In genomic region chr5:140764177-140765020, GRCh38 we compare ENCODE assay signal across 21 cellular contexts. TPM values are rescaled to one million over a fixed set of nuclear protein-coding genes. Genes with fewer than 3 reads are reported as not detected.
"Had no signal": no experiment of that assay in that cellular context is flagged by ENCODE, and none has a peak within 500 bp of the region (broad histone marks: within the 10 kb centered on the region; RNA-seq: fewer than 3 reads in every experiment).

No MANE protein-coding gene starts in this region.

- H3K27ac ChIP-seq: epithelial cell of prostate, hepatocyte, left lung, neutrophil, tibial artery, uterus had no signal

- H3K4me2 ChIP-seq: hepatocyte had no signal

- ATAC-seq: activated CD4-positive, alpha-beta T cell treated with anti-CD3 and anti-CD28 coated beads for 36 hours; activated CD8-positive, alpha-beta memory T cell treated with anti-CD3 and anti-CD28 coated beads, Interleukin-2, amount 10 ng/mL, durations not matched to agents 7 days and 5 days; activated naive CD4-positive, alpha-beta T cell treated with anti-CD3 and anti-CD28 coated beads, Interleukin-2, amount 50 U/mL, for 72 hours; effector memory CD8-positive, alpha-beta T cell; left lung; mucosa of descending colon; naive thymus-derived CD8-positive, alpha-beta T cell; stimulated activated effector memory CD8-positive, alpha-beta T cell treated with anti-CD3 and anti-CD28 coated beads, Interleukin-12 subunit alpha, Interleukin-12 subunit beta, amount 100 ng/mL, for 72 hours had no signal

- H3K4me1 ChIP-seq: left lung, tibial artery, uterus had no signal

- H3K36me3 ChIP-seq: left lung, neutrophil, uterus had no signal

- DNase-seq: activated CD4-positive, alpha-beta memory T cell treated with anti-CD3 and anti-CD28 coated beads for 36 hours; activated CD4-positive, alpha-beta T cell treated with anti-CD3 and anti-CD28 coated beads for 36 hours; activated CD8-positive, alpha-beta memory T cell treated with anti-CD3 and anti-CD28 coated beads, Interleukin-2, amount 10 ng/mL, durations not matched to agents 7 days and 5 days; activated effector memory CD4-positive, alpha-beta T cell treated with Interleukin-2 at 50 U/mL for 16 hours; activated T-cell treated with anti-CD3 and anti-CD28 coated beads, Interleukin-2, amount 50 U/mL, for 1 hour; amniotic stem cell; effector memory CD8-positive, alpha-beta T cell; islet precursor cell; left lung; mucosa of descending colon; naive thymus-derived CD8-positive, alpha-beta T cell; retina; T-helper 2 cell; tibial artery; uterus had no signal

- H3K4me3 ChIP-seq: hepatocyte, left lung, mucosa of descending colon, tibial artery, uterus had no signal

- H2AFZ ChIP-seq: hepatocyte had no signal

- H3K79me2 ChIP-seq: hepatocyte had no signal

- H3K27me3 ChIP-seq: hepatocyte, left lung, neutrophil, tibial artery, uterus had no signal

RNA-seq across cellular contexts. Expression of gene PCDHA1, which starts 21.5 kb away (rescaled TPM):
- total RNA-seq: activated CD4-positive, alpha-beta memory T cell treated with anti-CD3 and anti-CD28 coated beads for 36 hours; activated CD4-positive, alpha-beta T cell treated with anti-CD3 and anti-CD28 coated beads for 36 hours; activated CD8-positive, alpha-beta memory T cell treated with anti-CD3 and anti-CD28 coated beads, Interleukin-2, amount 10 ng/mL, durations not matched to agents 7 days and 5 days; activated naive CD4-positive, alpha-beta T cell treated with anti-CD3 and anti-CD28 coated beads, Interleukin-2, amount 50 U/mL, for 72 hours; hepatocyte; left lung; naive thymus-derived CD8-positive, alpha-beta T cell; subcutaneous adipose tissue had no signal
- polyA plus RNA-seq: hepatocyte; naive thymus-derived CD8-positive, alpha-beta T cell had no signal

RNA-seq across cellular contexts. Expression of gene PCDHA2, which starts 30.3 kb away (rescaled TPM):
- total RNA-seq: activated CD4-positive, alpha-beta memory T cell treated with anti-CD3 and anti-CD28 coated beads for 36 hours; activated CD4-positive, alpha-beta T cell treated with anti-CD3 and anti-CD28 coated beads for 36 hours; activated CD8-positive, alpha-beta memory T cell treated with anti-CD3 and anti-CD28 coated beads, Interleukin-2, amount 10 ng/mL, durations not matched to agents 7 days and 5 days; naive thymus-derived CD8-positive, alpha-beta T cell had no signal
- polyA plus RNA-seq: naive thymus-derived CD8-positive, alpha-beta T cell had no signal

RNA-seq across cellular contexts. Expression of gene PCDHA3, which starts 36.5 kb away (rescaled TPM):
- total RNA-seq: activated CD4-positive, alpha-beta memory T cell treated with anti-CD3 and anti-CD28 coated beads for 36 hours; activated CD4-positive, alpha-beta T cell treated with anti-CD3 and anti-CD28 coated beads for 36 hours; activated CD8-positive, alpha-beta memory T cell treated with anti-CD3 and anti-CD28 coated beads, Interleukin-2, amount 10 ng/mL, durations not matched to agents 7 days and 5 days; activated naive CD4-positive, alpha-beta T cell treated with anti-CD3 and anti-CD28 coated beads, Interleukin-2, amount 50 U/mL, for 72 hours; naive thymus-derived CD8-positive, alpha-beta T cell had no signal
- polyA plus RNA-seq: naive thymus-derived CD8-positive, alpha-beta T cell had no signal

RNA-seq across cellular contexts. Expression of gene PCDHA4, which starts 42.5 kb away (rescaled TPM):
- total RNA-seq: activated CD4-positive, alpha-beta memory T cell treated with anti-CD3 and anti-CD28 coated beads for 36 hours; activated CD4-positive, alpha-beta T cell treated with anti-CD3 and anti-CD28 coated beads for 36 hours; activated CD8-positive, alpha-beta memory T cell treated with anti-CD3 and anti-CD28 coated beads, Interleukin-2, amount 10 ng/mL, durations not matched to agents 7 days and 5 days; activated naive CD4-positive, alpha-beta T cell treated with anti-CD3 and anti-CD28 coated beads, Interleukin-2, amount 50 U/mL, for 72 hours; naive thymus-derived CD8-positive, alpha-beta T cell had no signal
- polyA plus RNA-seq: naive thymus-derived CD8-positive, alpha-beta T cell had no signal

RNA-seq across cellular contexts. Expression of gene PCDHA5, which starts 57.0 kb away (rescaled TPM):
- total RNA-seq: activated CD4-positive, alpha-beta memory T cell treated with anti-CD3 and anti-CD28 coated beads for 36 hours; activated CD4-positive, alpha-beta T cell treated with anti-CD3 and anti-CD28 coated beads for 36 hours; activated CD8-positive, alpha-beta memory T cell treated with anti-CD3 and anti-CD28 coated beads, Interleukin-2, amount 10 ng/mL, durations not matched to agents 7 days and 5 days; activated naive CD4-positive, alpha-beta T cell treated with anti-CD3 and anti-CD28 coated beads, Interleukin-2, amount 50 U/mL, for 72 hours; naive thymus-derived CD8-positive, alpha-beta T cell had no signal
- polyA plus RNA-seq: naive thymus-derived CD8-positive, alpha-beta T cell had no signal
